8 cellular contexts compared by ENCODE assay signal in genomic region chr4:98262431-98262830, GRCh38. TPM values are rescaled to one million over a fixed set of nuclear protein-coding genes. Genes with fewer than 3 reads are reported as not detected.
DNase-seq lines count a peak whose midpoint lies in the region; ATAC-seq and TF ChIP-seq lines count a peak whose summit lies in the region.

No MANE protein-coding gene starts in this region.

- peaks cover 3% of the 10 kb centered on the region for H3K36me3 ChIP-seq in BLaER1
- no peaks in the 10 kb centered on the region for H3K36me3 ChIP-seq in lower lobe of right lung
- H3K36me3 ChIP-seq in vagina: no peaks in the 10 kb centered on the region

- H3K4me3 ChIP-seq in BLaER1 (peak overlapping the region; percentile 95), lower lobe of right lung (peak overlapping the region; percentile 80), vagina (peak overlapping the region; percentile 73 to 75)
- H3K4me3 ChIP-seq in Jurkat, Clone E6-1 (ENCODE audit: low read length): peak overlapping the region; percentile 72

- CTCF ChIA-PET in HEK293T (lab: Yijun Ruan, JAX): no interaction called here

- peak overlapping the region; percentile 87; the same call in 1 of the 2 replicates for H3K27ac ChIP-seq in BLaER1
- H3K27ac ChIP-seq in lower lobe of right lung: no peak overlapping the region
- H3K27ac ChIP-seq in vagina: peak overlapping the region; percentile 79

- H3K4me1 ChIP-seq in BLaER1 (peaks cover 24% of the 10 kb centered on the region), lower lobe of right lung (peaks cover 23% of the 10 kb centered on the region), vagina (peaks cover 25% of the 10 kb centered on the region)

- H3K4me2 ChIP-seq in BLaER1: peak overlapping the region; percentile 93

- POLR2A ChIA-PET in HEK293T (lab: Yijun Ruan, JAX): no interaction called here

- H3K27me3 ChIP-seq in BLaER1 (no peaks in the 10 kb centered on the region), lower lobe of right lung (ENCODE audit: low read depth) (no peaks in the 10 kb centered on the region), vagina (no peaks in the 10 kb centered on the region)

- TF ChIP-seq CTCF in lower lobe of right lung (IDR thresholded peaks at IDR 0.05): no peak
- no peak for TF ChIP-seq CTCF in vagina (IDR thresholded peaks at IDR 0.05)

- H3K9me3 ChIP-seq in BLaER1 (peaks cover 7% of the 10 kb centered on the region), lower lobe of right lung (no peaks in the 10 kb centered on the region), vagina (no peaks in the 10 kb centered on the region)

- ATAC-seq in lower lobe of right lung: no peak

- TF ChIP-seq POLR2A in vagina (IDR thresholded peaks at IDR 0.05): no peak

- H3K9ac ChIP-seq in BLaER1: peak overlapping the region; percentile 89

- H4K20me1 ChIP-seq in BLaER1: peaks cover 31% of the 10 kb centered on the region; the same call in 1 of the 2 replicates

- intact Hi-C loops in lower lobe of right lung (cut with DNase I): no loop called here
- intact Hi-C loops in vagina (cut with DNase I): loop anchor here (5.0 kb wide), 1 partner anchor 120 kb away; the partner anchor contains the start of gene STPG2

- DNase-seq in Jurkat, Clone E6-1 (ENCODE audit: low read depth, low spot score): no peak
- DNase-seq in astrocyte of the hippocampus (ENCODE audit: low read depth, low spot score): peak; percentile 28
- DNase-seq in lower lobe of right lung: no peak
- no peak for DNase-seq in vagina (ENCODE audit: extremely low spot score in 2 of 2)
- DNase-seq in NCI-H2196 treated with DMSO at 0.1 percent for 48 hours (lab: John Stamatoyannopoulos, UW; ENCODE audit: unreplicated experiment): no peak
- DNase-seq in HEK293T (ENCODE audit: extremely low spot score): no peak
- no peak for DNase-seq in NCI-H345 treated with DMSO at 0.1 percent for 48 hours (lab: John Stamatoyannopoulos, UW; ENCODE audit: unreplicated experiment)

TF ChIP-seq in HEK293T, 16 proteins besides CTCF, POLR2A, EP300 and RAD21:
- no peak for TF ChIP-seq TARDBP (IDR thresholded peaks at IDR 0.05)
- no peak for TF ChIP-seq LEF1 (IDR thresholded peaks at IDR 0.05; ENCODE audit: borderline replicate concordance)
- TF ChIP-seq NFRKB (IDR thresholded peaks at IDR 0.05): no peak
- no peak for TF ChIP-seq CTBP1 (IDR thresholded peaks at IDR 0.05; ENCODE audit: borderline replicate concordance)

RNA-seq across cellular contexts. Expression of gene RAP1GDS1, which starts 1.2 kb away (rescaled TPM):
- polyA plus RNA-seq in Jurkat, Clone E6-1 (2012; ENCODE audit: insufficient read depth, insufficient read length): 107 TPM
- total RNA-seq in lower lobe of right lung (37.0 TPM), vagina (16.0 TPM)
